ENCODE assay signal across 30 cellular contexts in genomic region chr2:15287447-15288184, GRCh38.
"Had no signal": no experiment of that assay in that cellular context is flagged by ENCODE, and none has a peak within 500 bp of the region (broad histone marks: within the 10 kb centered on the region; RNA-seq: fewer than 3 reads in every experiment).

No MANE protein-coding gene starts in this region.

- H3K36me3 ChIP-seq: ovary, right lobe of liver had no signal

- H2AFZ ChIP-seq: parathyroid adenoma had no signal

- H3K4me3 Mint-ChIP-seq: naive thymus-derived CD8-positive, alpha-beta T cell; natural killer cell treated with Interleukin-12 subunit alpha and Interleukin-12 subunit beta and Interleukin-15 and Interleukin-18, amount 100 ng/mL, for 72 hours; nephron progenitor cell; neural crest cell; stimulated activated memory B cell treated with anti-CD40 and anti-IgM and Interleukin-4, amounts not matched to agents 10 μg/mL and 1 μg/mL and 100 μg/mL, for 72 hours; stimulated activated naive CD8-positive, alpha-beta T cell treated with anti-CD3 and anti-CD28 coated beads, Interleukin-15, amount 100 ng/mL, for 72 hours; type B pancreatic cell had no signal

- H3K27ac ChIP-seq: neutrophil, ovary, parathyroid adenoma, psoas muscle, right lobe of liver, sigmoid colon, suprapubic skin, testis, tibial artery, transverse colon, vagina had no signal

- H3K4me3 ChIP-seq: ovary, psoas muscle, right lobe of liver, sigmoid colon, suprapubic skin, testis, tibial artery, transverse colon, vagina had no signal

- H3K4me1 Mint-ChIP-seq: nephron progenitor cell; neural crest cell; stimulated activated memory B cell treated with anti-CD40 and anti-IgM and Interleukin-4, amounts not matched to agents 10 μg/mL and 1 μg/mL and 100 μg/mL, for 72 hours; stimulated activated naive CD8-positive, alpha-beta T cell treated with anti-CD3 and anti-CD28 coated beads, Interleukin-15, amount 100 ng/mL, for 72 hours had no signal

- ATAC-seq: naive thymus-derived CD8-positive, alpha-beta T cell; psoas muscle; right cardiac atrium; stimulated activated memory B cell treated with anti-CD40 and anti-IgM and Interleukin-4, amounts not matched to agents 10 μg/mL and 1 μg/mL and 100 μg/mL, for 72 hours; stimulated activated naive CD8-positive, alpha-beta T cell treated with anti-CD3 and anti-CD28 coated beads, Interleukin-15, amount 100 ng/mL, for 72 hours; stimulated activated naive CD8-positive, alpha-beta T cell treated with anti-CD3 and anti-CD28 coated beads, Interleukin-15, Interleukin-2, amounts not matched to agents 100 U/mL and 50 U/mL, for 24 hours had no signal

- H3K27me3 ChIP-seq: neutrophil, ovary, right lobe of liver, sigmoid colon, suprapubic skin, testis, tibial artery, transverse colon, vagina had no signal

- H3K4me1 ChIP-seq: parathyroid adenoma, psoas muscle, sigmoid colon, suprapubic skin, testis, tibial artery, transverse colon, vagina had no signal

- H3K9me3 ChIP-seq: neutrophil, ovary, psoas muscle, right lobe of liver, sigmoid colon, suprapubic skin, testis, tibial artery, transverse colon, vagina had no signal

- H3K27ac Mint-ChIP-seq: naive thymus-derived CD8-positive, alpha-beta T cell; natural killer cell treated with Interleukin-12 subunit alpha and Interleukin-12 subunit beta and Interleukin-15 and Interleukin-18, amount 100 ng/mL, for 72 hours; nephron progenitor cell; progenitor cell of endocrine pancreas; stimulated activated memory B cell treated with anti-CD40 and anti-IgM and Interleukin-4, amounts not matched to agents 10 μg/mL and 1 μg/mL and 100 μg/mL, for 72 hours; type B pancreatic cell had no signal

- H3K9me3 Mint-ChIP-seq: naive thymus-derived CD8-positive, alpha-beta T cell; natural killer cell treated with Interleukin-12 subunit alpha and Interleukin-12 subunit beta and Interleukin-15 and Interleukin-18, amount 100 ng/mL, for 72 hours; nephron progenitor cell; neural crest cell; stimulated activated memory B cell treated with anti-CD40 and anti-IgM and Interleukin-4, amounts not matched to agents 10 μg/mL and 1 μg/mL and 100 μg/mL, for 72 hours; stimulated activated naive CD8-positive, alpha-beta T cell treated with anti-CD3 and anti-CD28 coated beads, Interleukin-15, amount 100 ng/mL, for 72 hours; type B pancreatic cell had no signal

- DNase-seq: naive thymus-derived CD8-positive, alpha-beta T cell; nephron progenitor cell; nucleus accumbens; ovary; posterior cingulate gyrus; psoas muscle; right cardiac atrium; right lobe of liver; sigmoid colon; small intestine; stimulated activated CD4-positive, alpha-beta T cell treated with anti-CD3 and anti-CD28 coated beads, Interleukin-1b, Interleukin-23, amount 100 ng/mL, for 48 hours; stimulated activated CD4-positive, alpha-beta T cell treated with anti-CD3 and anti-CD28 coated beads, Interleukin-4, amount 100 ng/mL, for 1 hour; stimulated activated CD4-positive, alpha-beta T cell treated with anti-CD3 and anti-CD28 coated beads, Interleukin-4, amount 100 ng/mL, for 4 hours; stimulated activated CD8-positive, alpha-beta memory T cell treated with anti-CD3 and anti-CD28 coated beads, Interleukin-4, amount 100 ng/mL, for 48 hours; stimulated activated naive CD4-positive, alpha-beta T cell; stimulated activated naive CD8-positive, alpha-beta T cell treated with anti-CD3 and anti-CD28 coated beads, Interleukin-15, amount 100 ng/mL, for 72 hours; stimulated activated naive CD8-positive, alpha-beta T cell treated with anti-CD3 and anti-CD28 coated beads, Interleukin-15, Interleukin-2, amounts not matched to agents 100 U/mL and 50 U/mL, for 24 hours; substantia nigra; testis; tibial artery; transverse colon had no signal

- H3K27me3 Mint-ChIP-seq: naive thymus-derived CD8-positive, alpha-beta T cell; natural killer cell treated with Interleukin-12 subunit alpha and Interleukin-12 subunit beta and Interleukin-15 and Interleukin-18, amount 100 ng/mL, for 72 hours; progenitor cell of endocrine pancreas; stimulated activated memory B cell treated with anti-CD40 and anti-IgM and Interleukin-4, amounts not matched to agents 10 μg/mL and 1 μg/mL and 100 μg/mL, for 72 hours; stimulated activated naive CD8-positive, alpha-beta T cell treated with anti-CD3 and anti-CD28 coated beads, Interleukin-15, amount 100 ng/mL, for 72 hours; type B pancreatic cell had no signal
